1 cellular context compared by ENCODE assay signal in genomic region chr19:48994035-48994386, GRCh38.
TF ChIP-seq lines count a peak whose summit lies in the region.

No MANE protein-coding gene starts in this region.

TF ChIP-seq in HepG2, 621 proteins besides CTCF, POLR2A, EP300 and RAD21 (continued from another document):
- TF ChIP-seq ZNF503 (CRISPR knock-in tag; IDR thresholded peaks at IDR 0.05) = no peak
- no peak for TF ChIP-seq GMEB1 (CRISPR knock-in tag; IDR thresholded peaks at IDR 0.05; ENCODE audit: borderline replicate concordance)
- TF ChIP-seq XRCC5 (optimal IDR thresholded peaks at IDR 0.05; ENCODE audit: low read length) = no peak
- no peak for TF ChIP-seq JUNB (CRISPR knock-in tag; IDR thresholded peaks at IDR 0.05; ENCODE audit: borderline replicate concordance)
- TF ChIP-seq EHMT2 (IDR thresholded peaks at IDR 0.05; ENCODE audit: borderline replicate concordance, low read depth, low read length) = no peak
- TF ChIP-seq SPEN (CRISPR knock-in tag; IDR thresholded peaks at IDR 0.05; ENCODE audit: low read depth) = 0 out of 2 replicates have a peak, but pooled peaks have one; percentile 5
- no peak for TF ChIP-seq EZH2 (conservative IDR thresholded peaks at IDR 0.05; ENCODE audit: low read depth, low read length)
- TF ChIP-seq ZNF282 (IDR thresholded peaks at IDR 0.05; ENCODE audit: partially characterized antibody) = no peak
- no peak for TF ChIP-seq GATA4 (IDR thresholded peaks at IDR 0.05; ENCODE audit: borderline replicate concordance, low read depth)
